ENCODE assay signal across 20 cellular contexts in genomic region chr9:86594724-86595123, GRCh38.
DNase-seq lines count a peak whose midpoint lies in the region; ATAC-seq and TF ChIP-seq lines count a peak whose summit lies in the region.
"Had no signal": no experiment of that assay in that cellular context is flagged by ENCODE, and none has a peak within 500 bp of the region (broad histone marks: within the 10 kb centered on the region; RNA-seq: fewer than 3 reads in every experiment).

No MANE protein-coding gene starts in this region.

- no peaks in the 10 kb centered on the region for H3K27me3 ChIP-seq in trophoblast cell (ENCODE audit: insufficient read depth, low read length)
- H3K27me3 ChIP-seq in prostate gland (replicated peaks; ENCODE audit: insufficient read depth): no peaks in the 10 kb centered on the region
- H3K27me3 ChIP-seq: BE2C; BLaER1 treated with 17β-estradiol and CSF1 and Interleukin-3, amounts not matched to agents 10 nM and 100 nM had no signal

- H3K4me1 ChIP-seq in trophoblast cell (ENCODE audit: control insufficient read depth in 1 of 2, insufficient read depth in 2 of 2, low read length in 2 of 2) (peaks cover 8 to 15% of the 10 kb centered on the region in 2 experiments), prostate gland (replicated peaks) (no peaks in the 10 kb centered on the region), mucosa of descending colon (ENCODE audit: low read depth) (no peaks in the 10 kb centered on the region)
- H3K4me1 ChIP-seq: A549, BE2C had no signal

- no peak overlapping the region for H4K91ac ChIP-seq in trophoblast cell (ENCODE audit: low read depth, low read length)

- H3K4me3 ChIP-seq in trophoblast cell (ENCODE audit: low read depth, low read length) (no peak overlapping the region), prostate gland (no peak overlapping the region), mucosa of descending colon (no peak overlapping the region)
- H3K4me3 ChIP-seq: A549; BLaER1 treated with 17β-estradiol and CSF1 and Interleukin-3, amounts not matched to agents 10 nM and 100 nM; GM23338 had no signal

- no peak overlapping the region for H2AK5ac ChIP-seq in trophoblast cell (ENCODE audit: low read length)

- peaks cover 22% of the 10 kb centered on the region for H3K79me1 ChIP-seq in trophoblast cell (ENCODE audit: low read length)

- TF ChIP-seq POLR2A in prostate gland (IDR thresholded peaks at IDR 0.05): no peak

- peaks cover 2% of the 10 kb centered on the region for H3K9me3 ChIP-seq in trophoblast cell (ENCODE audit: insufficient read depth, low read depth, low read length)
- H3K9me3 ChIP-seq in prostate gland: no peaks in the 10 kb centered on the region
- H3K9me3 ChIP-seq in mucosa of descending colon: no peaks in the 10 kb centered on the region
- H3K9me3 ChIP-seq: A549, BE2C had no signal

- H3K4me2 ChIP-seq in trophoblast cell (ENCODE audit: low read length): no peak overlapping the region
- H3K4me2 ChIP-seq: A549; BLaER1 treated with 17β-estradiol and CSF1 and Interleukin-3, amounts not matched to agents 10 nM and 100 nM; GM23338 had no signal

- H4K8ac ChIP-seq in trophoblast cell (ENCODE audit: low read depth, low read length): peak overlapping the region; percentile 3

- peak overlapping the region; percentile 4 for H2BK5ac ChIP-seq in trophoblast cell (ENCODE audit: low read depth, low read length, poor library complexity)

- H3K27ac ChIP-seq in trophoblast cell (ENCODE audit: low read depth, low read length) (no peak overlapping the region), prostate gland (no peak overlapping the region)
- H3K27ac ChIP-seq: A549; BLaER1 treated with 17β-estradiol and CSF1 and Interleukin-3, amounts not matched to agents 10 nM and 100 nM had no signal

- no peak overlapping the region for H4K12ac ChIP-seq in trophoblast cell (ENCODE audit: low read depth, low read length)

- H3K4ac ChIP-seq in trophoblast cell (ENCODE audit: low read depth, low read length): no peak overlapping the region

- ATAC-seq in mucosa of descending colon: no peak
- ATAC-seq: A549, GM23338, HCT116 had no signal

- H3K9ac ChIP-seq in trophoblast cell (ENCODE audit: low read length): no peak overlapping the region
- H3K9ac ChIP-seq: BLaER1 treated with 17β-estradiol and CSF1 and Interleukin-3, amounts not matched to agents 10 nM and 100 nM had no signal

- H2BK12ac ChIP-seq in trophoblast cell (ENCODE audit: low read length): peak overlapping the region; percentile 46

- no peak overlapping the region for H3K23ac ChIP-seq in trophoblast cell (ENCODE audit: low read length)

- intact Hi-C loops in prostate gland (cut with DNase I) (no loop called here), mucosa of descending colon (cut with DNase I, micrococcal nuclease) (no loop called here)

- DNase-seq in M059J (ENCODE audit: low read depth) (peak; percentile 11), islet precursor cell (peak; percentile 76), trophoblast cell (no peak), prostate gland (ENCODE audit: low spot score) (no peak), mucosa of descending colon (no peak)
- no peak for DNase-seq in stimulated activated CD4-positive, alpha-beta T cell treated with anti-CD3 and anti-CD28 coated beads, Interleukin-4, amount 100 ng/mL, for 1 hour
- DNase-seq: 8988T; ACHN; AML-193; BE2C; CD4-positive, alpha-beta T cell; CD8-positive, alpha-beta memory T cell; DMS 273 treated with DMSO at 0.1 percent for 48 hours; DMS79; GF-D8; H9 had no signal

- peak overlapping the region; percentile 18 for H2BK120ac ChIP-seq in trophoblast cell (ENCODE audit: insufficient read depth, low read length, poor library complexity)

- H3K14ac ChIP-seq in trophoblast cell (ENCODE audit: low read length): peak overlapping the region; percentile 49

- no peak for TF ChIP-seq CTCF in prostate gland (IDR thresholded peaks at IDR 0.05)
- TF ChIP-seq CTCF in mucosa of descending colon (IDR thresholded peaks at IDR 0.05): no peak

- no CpG with 5 or more reads among the region's 10 CpGs for WGBS in trophoblast cell (ENCODE audit: extremely low coverage, insufficient coverage, insufficient read length)
- 90% methylated on average over 10 of the region's 10 CpGs for WGBS in prostate gland

- H2AFZ ChIP-seq in trophoblast cell (ENCODE audit: insufficient read depth, low read length, poor library complexity): no peak overlapping the region
- H2AFZ ChIP-seq: GM23338 had no signal

- H3K36me3 ChIP-seq in trophoblast cell (ENCODE audit: control insufficient read depth in 1 of 2, insufficient read depth in 2 of 2, low read length in 2 of 2) (peaks cover 2 to 3% of the 10 kb centered on the region in 2 experiments), prostate gland (no peaks in the 10 kb centered on the region), mucosa of descending colon (ENCODE audit: low read depth) (no peaks in the 10 kb centered on the region)
- H3K36me3 ChIP-seq: BE2C; BLaER1 treated with 17β-estradiol and CSF1 and Interleukin-3, amounts not matched to agents 10 nM and 100 nM had no signal

- H3K18ac ChIP-seq in trophoblast cell (ENCODE audit: low read length): no peak overlapping the region

- no peaks in the 10 kb centered on the region for H3K79me2 ChIP-seq in trophoblast cell (ENCODE audit: control insufficient read depth, insufficient read depth, low read length, poor library complexity)

Comparison
In these comparisons a context has a peak if more than half of its experiments do, and no peak if none do; other contexts are left out.
1. DNase-seq: peak in M059J (single experiment) and islet precursor cell (single experiment); none in trophoblast cell (0 of 2), stimulated activated CD4-positive, alpha-beta T cell treated with anti-CD3 and anti-CD28 coated beads, Interleukin-4, amount 100 ng/mL, for 1 hour (single experiment), prostate gland (single experiment) and mucosa of descending colon (0 of 3).